ENCODE assay signal across 17 cellular contexts in the genomic region with DNA sequence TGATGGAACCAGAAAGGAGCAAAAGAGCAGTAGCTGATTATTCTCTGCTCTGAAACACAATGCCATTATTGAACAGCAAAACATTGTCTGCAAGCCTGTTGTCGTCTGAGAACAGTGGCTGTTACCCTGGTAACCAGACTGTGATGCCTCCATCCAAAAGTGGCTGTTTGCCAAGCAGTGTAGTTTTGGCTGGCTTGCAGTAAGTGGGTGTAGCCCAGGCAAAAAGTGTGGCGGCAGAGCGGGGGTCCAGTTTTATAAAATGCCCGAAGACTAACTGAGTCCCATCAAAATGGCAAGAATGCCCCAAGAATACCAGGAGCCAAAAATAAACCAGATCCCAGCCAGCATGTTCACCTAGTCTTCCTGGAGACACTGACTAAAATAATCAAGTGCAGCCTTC. TPM values are rescaled to one million over a fixed set of nuclear protein-coding genes. Genes with fewer than 3 reads are reported as not detected.
DNase-seq lines count a peak whose midpoint lies in the region; ATAC-seq and TF ChIP-seq lines count a peak whose summit lies in the region.
"Had no signal": no experiment of that assay in that cellular context is flagged by ENCODE, and none has a peak within 500 bp of the region (broad histone marks: within the 10 kb centered on the region; RNA-seq: fewer than 3 reads in every experiment).

No MANE protein-coding gene starts in this region.

- H4K91ac ChIP-seq in trophoblast cell (ENCODE audit: low read depth, low read length), result no peak overlapping the region

- peaks cover 18% of the 10 kb centered on the region; the same call in 1 of the 2 replicates for H3K36me3 Mint-ChIP-seq in WTC11

- no peak overlapping the region for H2BK5ac ChIP-seq in trophoblast cell (ENCODE audit: low read depth, low read length, poor library complexity)

- no peak overlapping the region for H4K8ac ChIP-seq in trophoblast cell (ENCODE audit: low read depth, low read length)

- CTCF ChIA-PET in WTC11 (lab: Charles Lee), result no interaction called here

- DNase-seq in NCI-H1092 (lab: John Stamatoyannopoulos, UW) (peak; percentile 41), NCI-H2227 treated with DMSO at 0.1 percent for 48 hours (lab: John Stamatoyannopoulos, UW) (peak; percentile 52), cerebellum (ENCODE audit: low spot score) (peak; percentile 22), nucleus accumbens (lab: John Stamatoyannopoulos, UW) (peak in 41 of 56 donors; percentile 3 to 77 (median 25)), trophoblast cell (no peak), foreskin melanocyte (no peak), LoVo (ENCODE audit: low spot score) (no peak), WTC11 (ENCODE audit: low spot score) (no peak)
- DNase-seq: activated CD4-positive, alpha-beta T cell treated with anti-CD3 and anti-CD28 coated beads, Interleukin-2, amount 10 ng/mL, durations not matched to agents 24 days and 14 days; body of pancreas had no signal

- H3K79me2 ChIP-seq in trophoblast cell (ENCODE audit: control insufficient read depth, insufficient read depth, low read length, poor library complexity), result no peaks in the 10 kb centered on the region
- H3K79me2 ChIP-seq: hepatocyte had no signal

- no CpG with 5 or more reads among the region's 4 CpGs for WGBS in trophoblast cell (ENCODE audit: extremely low coverage, insufficient coverage, insufficient read length)

- H2BK120ac ChIP-seq in trophoblast cell (ENCODE audit: insufficient read depth, low read length, poor library complexity), result no peak overlapping the region

- no peak overlapping the region for H2AK5ac ChIP-seq in trophoblast cell (ENCODE audit: low read length)

- no peak overlapping the region for H2BK12ac ChIP-seq in trophoblast cell (ENCODE audit: low read length)

- H3K14ac ChIP-seq in trophoblast cell (ENCODE audit: low read length), result no peak overlapping the region

- H3K9me3 ChIP-seq in trophoblast cell (ENCODE audit: insufficient read depth, low read depth, low read length), result no peaks in the 10 kb centered on the region
- H3K9me3 ChIP-seq: body of pancreas, ovary had no signal

- POLR2A ChIA-PET in WTC11 (lab: Charles Lee), result no interaction called here

- H3K79me1 ChIP-seq in trophoblast cell (ENCODE audit: low read length), result no peaks in the 10 kb centered on the region

- H3K4me1 Mint-ChIP-seq in WTC11, result peaks cover 18% of the 10 kb centered on the region
- H3K4me1 Mint-ChIP-seq: activated CD4-positive, alpha-beta T cell treated with anti-CD3 and anti-CD28 coated beads, Interleukin-2, amount 10 ng/mL, durations not matched to agents 24 days and 14 days had no signal

- ATAC-seq in WTC11, result no peak
- ATAC-seq: body of pancreas had no signal

- H3K27ac ChIP-seq in trophoblast cell (ENCODE audit: low read depth, low read length), result no peak overlapping the region
- H3K27ac ChIP-seq: body of pancreas, hepatocyte, ovary had no signal

- H3K9me3 Mint-ChIP-seq in WTC11, result no peaks in the 10 kb centered on the region
- H3K9me3 Mint-ChIP-seq: activated CD4-positive, alpha-beta T cell treated with anti-CD3 and anti-CD28 coated beads, Interleukin-2, amount 10 ng/mL, durations not matched to agents 24 days and 14 days; activated T-helper 1 cell treated with anti-CD3 and anti-CD28 coated beads, Interleukin-12 subunit alpha, Interleukin-12 subunit beta, Interleukin-2, Interleukin-4 antibody, amounts not matched to agents 30 ng/mL and 10 ng/mL and 1 ng/mL, durations not matched to agents 14 hours and 24 hours and 36 hours had no signal

- H3K4me1 ChIP-seq in trophoblast cell (ENCODE audit: control insufficient read depth in 1 of 2, insufficient read depth in 2 of 2, low read length in 2 of 2), result peaks cover 0 to 2% of the 10 kb centered on the region in 2 experiments
- H3K4me1 ChIP-seq: body of pancreas had no signal

- no peak for TF ChIP-seq CTCF in WTC11 (IDR thresholded peaks at IDR 0.05)

- H3K27me3 Mint-ChIP-seq in WTC11 (ENCODE audit: low read depth), result no peaks in the 10 kb centered on the region; the same call in 1 of the 2 replicates

- H4K12ac ChIP-seq in trophoblast cell (ENCODE audit: low read depth, low read length), result no peak overlapping the region

- no peak overlapping the region for H3K4ac ChIP-seq in trophoblast cell (ENCODE audit: low read depth, low read length)

- H3K9ac ChIP-seq in trophoblast cell (ENCODE audit: low read length), result no peak overlapping the region

- no peaks in the 10 kb centered on the region for H3K27me3 ChIP-seq in trophoblast cell (ENCODE audit: insufficient read depth, low read length)
- H3K27me3 ChIP-seq: body of pancreas, ovary had no signal

- no peaks in the 10 kb centered on the region for H3K36me3 ChIP-seq in trophoblast cell (ENCODE audit: control insufficient read depth in 1 of 2, insufficient read depth in 2 of 2, low read length in 2 of 2)
- H3K36me3 ChIP-seq: ovary had no signal

- no peak overlapping the region for H3K23ac ChIP-seq in trophoblast cell (ENCODE audit: low read length)

- H3K4me2 ChIP-seq in trophoblast cell (ENCODE audit: low read length), result no peak overlapping the region
- H3K4me2 ChIP-seq: hepatocyte had no signal

- H2AFZ ChIP-seq in trophoblast cell (ENCODE audit: insufficient read depth, low read length, poor library complexity), result no peak overlapping the region
- H2AFZ ChIP-seq: hepatocyte had no signal

- no peak overlapping the region for H3K4me3 ChIP-seq in trophoblast cell (ENCODE audit: low read depth, low read length)
- H3K4me3 ChIP-seq: body of pancreas, hepatocyte, lung, ovary had no signal

- H3K27ac Mint-ChIP-seq in WTC11, result no peak overlapping the region
- H3K27ac Mint-ChIP-seq: activated CD4-positive, alpha-beta T cell treated with anti-CD3 and anti-CD28 coated beads, Interleukin-2, amount 10 ng/mL, durations not matched to agents 24 days and 14 days; activated T-helper 1 cell treated with anti-CD3 and anti-CD28 coated beads, Interleukin-12 subunit alpha, Interleukin-12 subunit beta, Interleukin-2, Interleukin-4 antibody, amounts not matched to agents 30 ng/mL and 10 ng/mL and 1 ng/mL, durations not matched to agents 14 hours and 24 hours and 36 hours had no signal

- H3K4me3 Mint-ChIP-seq in WTC11, result no peak overlapping the region
- H3K4me3 Mint-ChIP-seq: activated CD4-positive, alpha-beta T cell treated with anti-CD3 and anti-CD28 coated beads, Interleukin-2, amount 10 ng/mL, durations not matched to agents 24 days and 14 days; activated T-helper 1 cell treated with anti-CD3 and anti-CD28 coated beads, Interleukin-12 subunit alpha, Interleukin-12 subunit beta, Interleukin-2, Interleukin-4 antibody, amounts not matched to agents 30 ng/mL and 10 ng/mL and 1 ng/mL, durations not matched to agents 14 hours and 24 hours and 36 hours had no signal

- H3K18ac ChIP-seq in trophoblast cell (ENCODE audit: low read length), result no peak overlapping the region

TF ChIP-seq in WTC11, 78 proteins besides CTCF, POLR2A, EP300 and RAD21:
- TF ChIP-seq TEAD4 (CRISPR knock-in tag; IDR thresholded peaks at IDR 0.05), result no peak
- no peak for TF ChIP-seq USF2 (CRISPR knock-in tag; IDR thresholded peaks at IDR 0.05)
- TF ChIP-seq MXD4 (CRISPR knock-in tag; IDR thresholded peaks at IDR 0.05; ENCODE audit: borderline replicate concordance), result no peak
- TF ChIP-seq, protein P1, sequence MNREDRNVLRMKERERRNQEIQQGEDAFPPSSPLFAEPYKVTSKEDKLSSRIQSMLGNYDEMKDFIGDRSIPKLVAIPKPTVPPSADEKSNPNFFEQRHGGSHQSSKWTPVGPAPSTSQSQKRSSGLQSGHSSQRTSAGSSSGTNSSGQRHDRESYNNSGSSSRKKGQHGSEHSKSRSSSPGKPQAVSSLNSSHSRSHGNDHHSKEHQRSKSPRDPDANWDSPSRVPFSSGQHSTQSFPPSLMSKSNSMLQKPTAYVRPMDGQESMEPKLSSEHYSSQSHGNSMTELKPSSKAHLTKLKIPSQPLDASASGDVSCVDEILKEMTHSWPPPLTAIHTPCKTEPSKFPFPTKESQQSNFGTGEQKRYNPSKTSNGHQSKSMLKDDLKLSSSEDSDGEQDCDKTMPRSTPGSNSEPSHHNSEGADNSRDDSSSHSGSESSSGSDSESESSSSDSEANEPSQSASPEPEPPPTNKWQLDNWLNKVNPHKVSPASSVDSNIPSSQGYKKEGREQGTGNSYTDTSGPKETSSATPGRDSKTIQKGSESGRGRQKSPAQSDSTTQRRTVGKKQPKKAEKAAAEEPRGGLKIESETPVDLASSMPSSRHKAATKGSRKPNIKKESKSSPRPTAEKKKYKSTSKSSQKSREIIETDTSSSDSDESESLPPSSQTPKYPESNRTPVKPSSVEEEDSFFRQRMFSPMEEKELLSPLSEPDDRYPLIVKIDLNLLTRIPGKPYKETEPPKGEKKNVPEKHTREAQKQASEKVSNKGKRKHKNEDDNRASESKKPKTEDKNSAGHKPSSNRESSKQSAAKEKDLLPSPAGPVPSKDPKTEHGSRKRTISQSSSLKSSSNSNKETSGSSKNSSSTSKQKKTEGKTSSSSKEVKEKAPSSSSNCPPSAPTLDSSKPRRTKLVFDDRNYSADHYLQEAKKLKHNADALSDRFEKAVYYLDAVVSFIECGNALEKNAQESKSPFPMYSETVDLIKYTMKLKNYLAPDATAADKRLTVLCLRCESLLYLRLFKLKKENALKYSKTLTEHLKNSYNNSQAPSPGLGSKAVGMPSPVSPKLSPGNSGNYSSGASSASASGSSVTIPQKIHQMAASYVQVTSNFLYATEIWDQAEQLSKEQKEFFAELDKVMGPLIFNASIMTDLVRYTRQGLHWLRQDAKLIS (CRISPR knock-in tag; IDR thresholded peaks at IDR 0.05; ENCODE audit: borderline replicate concordance), result no peak

RNA-seq across cellular contexts. Expression of gene PLP1, which starts 2.5 kb away (rescaled TPM):
- total RNA-seq in cerebellum (74.2 TPM), WTC11 (2021) (29.2 to 31.3 TPM (median 29.5 TPM) in 3 replicates)
- 1.00 and 1.1 TPM in 2 replicates for polyA plus RNA-seq in trophoblast cell (2013)
- total RNA-seq: activated CD4-positive, alpha-beta T cell treated with anti-CD3 and anti-CD28 coated beads, Interleukin-2, amount 10 ng/mL, durations not matched to agents 24 days and 14 days; activated T-helper 1 cell treated with anti-CD3 and anti-CD28 coated beads, Interleukin-12 subunit alpha, Interleukin-12 subunit beta, Interleukin-2, Interleukin-4 antibody, amounts not matched to agents 30 ng/mL and 10 ng/mL and 1 ng/mL, durations not matched to agents 14 hours and 24 hours and 36 hours; NCI-H460; T-helper 2 cell treated with Interferon-gamma antibody and Interleukin-4, amounts not matched to agents 100 ng/mL and 5 ng/mL, for 36 hours had no signal

RNA-seq across cellular contexts. Expression of gene RAB9B, which starts 52.9 kb away (rescaled TPM):
- total RNA-seq in cerebellum, result 24.1 TPM
- 0.38 and 0.42 TPM in 2 replicates for polyA plus RNA-seq in trophoblast cell (2013)
- 0.22 to 0.44 TPM (median 0.25 TPM) in 3 replicates for total RNA-seq in WTC11 (2021)
- total RNA-seq: RPMI7951 had no signal

Comparison
In these comparisons a context has a peak if more than half of its experiments do, and no peak if none do; other contexts are left out.
1. DNase-seq: peak in NCI-H1092 (single experiment), NCI-H2227 treated with DMSO at 0.1 percent for 48 hours (single experiment), cerebellum (single experiment) and nucleus accumbens (41 of 56); none in trophoblast cell (0 of 2), foreskin melanocyte (single experiment), LoVo (single experiment) and WTC11 (single experiment).
2. RNA of gene RAB9B, which starts 52.9 kb away (total RNA-seq): 24.1 TPM in cerebellum (single experiment); 0.22 to 0.44 TPM in WTC11; every median in the first group is over 10 times any median in the second.